In the genomic region with DNA sequence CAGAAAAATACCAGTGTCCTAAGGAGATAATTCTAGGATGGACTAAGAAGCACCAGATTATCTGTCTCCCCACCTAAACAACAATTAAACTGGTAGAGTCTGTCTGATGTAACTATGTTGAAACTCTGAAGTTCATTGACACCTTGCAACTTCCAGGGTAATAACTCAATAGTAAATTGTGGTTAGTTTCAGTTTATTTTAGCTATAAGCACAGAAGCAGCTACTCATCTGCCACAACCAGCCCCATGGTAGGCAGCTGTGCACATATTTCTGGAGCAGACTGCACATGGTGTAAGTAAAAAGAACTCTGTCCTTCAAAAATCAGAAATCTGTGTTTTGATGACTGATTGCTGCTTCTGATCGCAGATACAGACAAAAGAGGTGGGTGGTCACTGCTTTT, we compare ENCODE assay signal across 15 cellular contexts.
"Had no signal": no experiment of that assay in that cellular context is flagged by ENCODE, and none has a peak within 500 bp of the region (broad histone marks: within the 10 kb centered on the region; RNA-seq: fewer than 3 reads in every experiment).

No MANE protein-coding gene starts in this region.

- H3K4me1 ChIP-seq: psoas muscle, right lobe of liver had no signal

- DNase-seq: activated CD4-positive, alpha-beta memory T cell treated with anti-CD3 and anti-CD28 coated beads, Interleukin-2, amount 10 ng/mL, durations not matched to agents 7 days and 5 days; activated CD4-positive, alpha-beta T cell treated with anti-CD3 and anti-CD28 coated beads for 36 hours; activated naive CD4-positive, alpha-beta T cell treated with anti-CD3 and anti-CD28 coated beads, Interleukin-2, amount 10 ng/mL, durations not matched to agents 7 days and 5 days; activated T-cell treated with anti-CD3 and anti-CD28 coated beads, Interleukin-2, amount 50 U/mL, for 24 hours; foreskin fibroblast; immature natural killer cell; mesendoderm; nephron progenitor cell; psoas muscle; right lobe of liver; stimulated activated CD4-positive, alpha-beta T cell treated with anti-CD3 and anti-CD28 coated beads, Interleukin-12 subunit alpha, Interleukin-12 subunit beta, amount 100 ng/mL, for 4 hours; T-helper 17 cell had no signal

- H3K27me3 ChIP-seq: cardiac muscle cell, right lobe of liver had no signal

- H3K9me3 ChIP-seq: psoas muscle, right lobe of liver, thoracic aorta had no signal

- H3K36me3 ChIP-seq: cardiac muscle cell, right lobe of liver, thoracic aorta had no signal

- ATAC-seq: activated CD4-positive, alpha-beta T cell treated with anti-CD3 and anti-CD28 coated beads for 36 hours; psoas muscle; right lobe of liver; stimulated activated effector memory CD8-positive, alpha-beta T cell treated with anti-CD3 and anti-CD28 coated beads, Interleukin-12 subunit alpha, Interleukin-12 subunit beta, amount 100 ng/mL, for 72 hours; T-helper 17 cell had no signal

- H3K27ac ChIP-seq: cardiac muscle cell, psoas muscle, right lobe of liver, thoracic aorta had no signal

- H3K4me3 ChIP-seq: cardiac muscle cell, psoas muscle, right lobe of liver, thoracic aorta had no signal
